18 cellular contexts compared by ENCODE assay signal in genomic region chr10:22659901-22660300, GRCh38. TPM values are rescaled to one million over a fixed set of nuclear protein-coding genes. Genes with fewer than 3 reads are reported as not detected.
DNase-seq lines count a peak whose midpoint lies in the region; ATAC-seq, FAIRE-seq and TF ChIP-seq lines count a peak whose summit lies in the region.
"Had no signal": no experiment of that assay in that cellular context is flagged by ENCODE, and none has a peak within 500 bp of the region (broad histone marks: within the 10 kb centered on the region; RNA-seq: fewer than 3 reads in every experiment).

No MANE protein-coding gene starts in this region.

- no peak overlapping the region for H3K4me3 Mint-ChIP-seq in T-helper 2 cell treated with Interferon-gamma antibody and Interleukin-4, amounts not matched to agents 5 μg/mL and 100 μg/mL, for 36 hours
- H3K4me3 Mint-ChIP-seq in activated naive CD8-positive, alpha-beta T cell treated with anti-CD3 and anti-CD28 coated beads for 36 hours = peak overlapping the region; percentile 15
- H3K4me3 Mint-ChIP-seq in nephron = no peak overlapping the region

- no peak for TF ChIP-seq CTCF in nephron (IDR thresholded peaks at IDR 0.05; ENCODE audit: unreplicated experiment in 3 of 3)

- no peak for DNase-seq in T-helper 2 cell treated with Interferon-gamma antibody and Interleukin-4, amounts not matched to agents 5 μg/mL and 100 μg/mL, for 36 hours (ENCODE audit: low spot score)
- DNase-seq in T-helper 2 cell (no peak), GM12892 (ENCODE audit: insufficient read length) (no peak), NCI-H2029 (lab: John Stamatoyannopoulos, UW) (no peak)
- no peak for DNase-seq in activated naive CD8-positive, alpha-beta T cell treated with anti-CD3 and anti-CD28 coated beads for 36 hours
- DNase-seq: 8988T; C1 segment of cervical spinal cord; DMS79 treated with DMSO at 0.1 percent for 48 hours; glutamatergic neuron; NCI-H1417 treated with DMSO at 0.1 percent for 48 hours; psoas muscle; stimulated activated CD4-positive, alpha-beta T cell treated with anti-CD3 and anti-CD28 coated beads, Interleukin-4, amount 100 ng/mL, for 4 hours; stimulated activated CD8-positive, alpha-beta memory T cell treated with anti-CD3 and anti-CD28 coated beads, Interleukin-4, amount 100 ng/mL, for 48 hours; transverse colon; WERI-Rb-1 had no signal

- ATAC-seq in SK-N-SH treated with all-trans-retinoic acid at 6 μM for 48 hours (no peak), HG02763 (IDR thresholded peaks at IDR 0.05; ENCODE audit: unreplicated experiment) (no peak)
- ATAC-seq: psoas muscle had no signal

- TF ChIP-seq POLR2A in GM12892 (IDR thresholded peaks at IDR 0.05; ENCODE audit: low read depth, low read length) = no peak

- peak; percentile 81 for FAIRE-seq in GM12892 (lab: Jason Lieb, UNC)

- peak overlapping the region; percentile 43 for H3K27ac Mint-ChIP-seq in T-helper 2 cell treated with Interferon-gamma antibody and Interleukin-4, amounts not matched to agents 5 μg/mL and 100 μg/mL, for 36 hours
- H3K27ac Mint-ChIP-seq in activated naive CD8-positive, alpha-beta T cell treated with anti-CD3 and anti-CD28 coated beads for 36 hours = peak overlapping the region; percentile 99
- peak overlapping the region in 2 of 3 experiments; percentile 12 to 44 for H3K27ac Mint-ChIP-seq in nephron

- H3K4me1 Mint-ChIP-seq in T-helper 2 cell treated with Interferon-gamma antibody and Interleukin-4, amounts not matched to agents 5 μg/mL and 100 μg/mL, for 36 hours (ENCODE audit: low read depth) = peaks cover 71% of the 10 kb centered on the region
- H3K4me1 Mint-ChIP-seq in activated naive CD8-positive, alpha-beta T cell treated with anti-CD3 and anti-CD28 coated beads for 36 hours = peaks cover 91% of the 10 kb centered on the region
- peaks cover 77% of the 10 kb centered on the region for H3K4me1 Mint-ChIP-seq in nephron

- peaks cover 17% of the 10 kb centered on the region for H3K36me3 Mint-ChIP-seq in T-helper 2 cell treated with Interferon-gamma antibody and Interleukin-4, amounts not matched to agents 5 μg/mL and 100 μg/mL, for 36 hours (ENCODE audit: low read depth)
- peaks cover 36% of the 10 kb centered on the region for H3K36me3 Mint-ChIP-seq in activated naive CD8-positive, alpha-beta T cell treated with anti-CD3 and anti-CD28 coated beads for 36 hours
- no peaks in the 10 kb centered on the region for H3K36me3 Mint-ChIP-seq in nephron (ENCODE audit: low read depth)

- H3K9me3 Mint-ChIP-seq in T-helper 2 cell treated with Interferon-gamma antibody and Interleukin-4, amounts not matched to agents 5 μg/mL and 100 μg/mL, for 36 hours = no peaks in the 10 kb centered on the region
- H3K9me3 Mint-ChIP-seq in activated naive CD8-positive, alpha-beta T cell treated with anti-CD3 and anti-CD28 coated beads for 36 hours = no peaks in the 10 kb centered on the region
- H3K9me3 Mint-ChIP-seq in nephron = no peaks in the 10 kb centered on the region

- no peaks in the 10 kb centered on the region for H3K27me3 Mint-ChIP-seq in T-helper 2 cell treated with Interferon-gamma antibody and Interleukin-4, amounts not matched to agents 5 μg/mL and 100 μg/mL, for 36 hours (ENCODE audit: low read depth)
- no peaks in the 10 kb centered on the region for H3K27me3 Mint-ChIP-seq in activated naive CD8-positive, alpha-beta T cell treated with anti-CD3 and anti-CD28 coated beads for 36 hours
- H3K27me3 Mint-ChIP-seq in nephron (ENCODE audit: low read depth) = peaks cover 4% of the 10 kb centered on the region

TF ChIP-seq in SK-N-SH treated with all-trans-retinoic acid at 6 μM for 48 hours, 23 proteins besides CTCF, POLR2A, EP300 and RAD21:
- TF ChIP-seq OSR1 (CRISPR knock-in tag; IDR thresholded peaks at IDR 0.05) = no peak
- no peak for TF ChIP-seq ZNF8 (CRISPR knock-in tag; IDR thresholded peaks at IDR 0.05)
- no peak for TF ChIP-seq CSRNP3 (CRISPR knock-in tag; IDR thresholded peaks at IDR 0.05)
- no peak for TF ChIP-seq CSDC2 (CRISPR knock-in tag; IDR thresholded peaks at IDR 0.05)
- no peak for TF ChIP-seq GLIS3 (CRISPR knock-in tag; IDR thresholded peaks at IDR 0.05)
- no peak for TF ChIP-seq TOX (CRISPR knock-in tag; IDR thresholded peaks at IDR 0.05; ENCODE audit: borderline replicate concordance)
- no peak for TF ChIP-seq ZNF70 (CRISPR knock-in tag; IDR thresholded peaks at IDR 0.05)
- TF ChIP-seq BACH2 (CRISPR knock-in tag; IDR thresholded peaks at IDR 0.05; ENCODE audit: borderline replicate concordance) = no peak
- TF ChIP-seq PPARA (CRISPR knock-in tag; IDR thresholded peaks at IDR 0.05; ENCODE audit: borderline replicate concordance) = no peak
- TF ChIP-seq ZC3H10 (CRISPR knock-in tag; IDR thresholded peaks at IDR 0.05) = no peak
- no peak for TF ChIP-seq ZFP30 (CRISPR knock-in tag; IDR thresholded peaks at IDR 0.05)
- no peak for TF ChIP-seq SNAI2 (CRISPR knock-in tag; IDR thresholded peaks at IDR 0.05)
- TF ChIP-seq ZFP3 (CRISPR knock-in tag; IDR thresholded peaks at IDR 0.05) = no peak
- no peak for TF ChIP-seq ESRRG (CRISPR knock-in tag; IDR thresholded peaks at IDR 0.05)
TF ChIP-seq in SK-N-SH treated with all-trans-retinoic acid at 6 μM for 48 hours: peak in this region for 0.

RNA-seq across cellular contexts. Expression of gene PIP4K2A, which starts 54.5 kb away (rescaled TPM):
- polyA plus RNA-seq in GM12892 (2012; ENCODE audit: missing spikeins) = 66.0 TPM
- total RNA-seq in activated naive CD8-positive, alpha-beta T cell treated with anti-CD3 and anti-CD28 coated beads for 36 hours = 100 to 1,000 TPM; 111 to 118 TPM

Comparison
In these comparisons a context has a peak if more than half of its experiments do, and no peak if none do; other contexts are left out.
1. H3K27ac Mint-ChIP-seq: peak in every context shown above with its lines; median percentile 99 in activated naive CD8-positive, alpha-beta T cell treated with anti-CD3 and anti-CD28 coated beads for 36 hours; 43 in T-helper 2 cell treated with Interferon-gamma antibody and Interleukin-4, amounts not matched to agents 5 μg/mL and 100 μg/mL, for 36 hours; 28 in nephron.